In the genomic region with DNA sequence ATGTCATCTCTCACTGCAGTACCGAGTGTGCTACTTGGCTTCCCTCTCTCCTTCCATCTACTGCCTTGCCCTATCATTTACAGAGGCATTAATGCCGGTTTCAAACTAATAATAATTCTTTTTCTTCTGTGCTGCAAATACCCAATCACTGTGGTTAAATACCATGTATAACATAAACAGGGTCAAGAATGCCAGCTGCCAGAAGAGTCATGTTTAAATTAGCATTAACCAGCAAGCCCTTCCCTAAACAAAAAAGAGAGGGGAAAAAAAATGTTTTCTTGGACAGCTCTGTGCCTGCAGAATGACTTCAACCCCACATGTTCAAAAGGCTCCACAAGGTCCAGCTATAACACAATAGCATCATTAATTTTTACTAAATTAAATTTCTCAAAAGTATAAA, we compare ENCODE assay signal across 25 cellular contexts. TPM values are rescaled to one million over a fixed set of nuclear protein-coding genes. Genes with fewer than 3 reads are reported as not detected.
DNase-seq lines count a peak whose midpoint lies in the region; ATAC-seq, FAIRE-seq and TF ChIP-seq lines count a peak whose summit lies in the region.
"Had no signal": no experiment of that assay in that cellular context is flagged by ENCODE, and none has a peak within 500 bp of the region (broad histone marks: within the 10 kb centered on the region; RNA-seq: fewer than 3 reads in every experiment).

No MANE protein-coding gene starts in this region.

- H3K4me3 ChIP-seq in fibroblast of lung (replicated peaks in 1 of 4; ENCODE audit: control extremely low read depth in 1 of 4, insufficient read depth in 1 of 4, low read depth in 3 of 4, low read length in 4 of 4) (peak overlapping the region; percentile 3 to 94 (median 66)), neural progenitor cell (no peak overlapping the region), uterus (no peak overlapping the region)
- H3K4me3 ChIP-seq: BLaER1, heart left ventricle, thyroid gland had no signal

- H4K20me1 ChIP-seq in fibroblast of lung (ENCODE audit: control insufficient read depth, extremely low read depth, insufficient read depth, low read length) (no peaks in the 10 kb centered on the region), neural progenitor cell (ENCODE audit: low read depth) (peaks cover 49% of the 10 kb centered on the region)
- H4K20me1 ChIP-seq: BLaER1 had no signal

- peak overlapping the region; percentile 93 for H3K4me2 ChIP-seq in fibroblast of lung (ENCODE audit: extremely low read depth, insufficient read depth, low read length)
- H3K4me2 ChIP-seq in neural progenitor cell: peak overlapping the region; percentile 29
- H3K4me2 ChIP-seq: BLaER1 had no signal

- intact Hi-C loops in uterus (cut with DNase I; ENCODE audit: low total_unique reads): no loop called here

- FAIRE-seq in D721Med (lab: Jason Lieb, UNC): no peak
- FAIRE-seq: astrocyte, G401.6, TTC549 had no signal

- TF ChIP-seq CTCF in fibroblast of lung (conservative IDR thresholded peaks at IDR 0.05 in 1 of 2, IDR thresholded peaks at IDR 0.05 in 1 of 2; ENCODE audit: low read depth in 1 of 2, low read length in 2 of 2): no peak
- no peak for TF ChIP-seq CTCF in neural progenitor cell (IDR thresholded peaks at IDR 0.05)
- TF ChIP-seq CTCF in D721Med (IDR thresholded peaks at IDR 0.05; ENCODE audit: insufficient read depth, missing control alignments): no peak
- no peak for TF ChIP-seq CTCF in uterus (IDR thresholded peaks at IDR 0.05)

- no peak for TF ChIP-seq POLR2A in uterus (IDR thresholded peaks at IDR 0.05)

- H3K9me3 ChIP-seq in fibroblast of lung (ENCODE audit: control insufficient read depth, insufficient read depth, low read depth, low read length) (no peaks in the 10 kb centered on the region), neural progenitor cell (ENCODE audit: low read depth) (no peaks in the 10 kb centered on the region), uterus (no peaks in the 10 kb centered on the region)
- H3K9me3 ChIP-seq: BLaER1, esophagus muscularis mucosa, heart left ventricle, thyroid gland had no signal

- H3K9ac ChIP-seq in fibroblast of lung (ENCODE audit: insufficient read depth, low read length): no peak overlapping the region
- H3K9ac ChIP-seq in neural progenitor cell: no peak overlapping the region
- H3K9ac ChIP-seq: BLaER1 had no signal

- H3K27ac Mint-ChIP-seq in neural progenitor cell: no peak overlapping the region
- H3K27ac Mint-ChIP-seq: activated naive CD4-positive, alpha-beta T cell treated with anti-CD3 and anti-CD28 coated beads, Interleukin-2, amount 50 U/mL, for 24 hours; effector memory CD8-positive, alpha-beta T cell; stimulated activated memory B cell treated with anti-CD40 and anti-IgM and Interleukin-4, amounts not matched to agents 10 μg/mL and 1 μg/mL and 100 μg/mL, for 72 hours had no signal

- H3K27ac ChIP-seq in fibroblast of lung (ENCODE audit: insufficient read depth, low read length) (no peak overlapping the region), neural progenitor cell (no peak overlapping the region), uterus (no peak overlapping the region)
- H3K27ac ChIP-seq: 22Rv1, BLaER1 had no signal

- peaks cover 22% of the 10 kb centered on the region for H3K4me1 Mint-ChIP-seq in neural progenitor cell

- H3K4me3 Mint-ChIP-seq in neural progenitor cell: no peak overlapping the region
- H3K4me3 Mint-ChIP-seq: activated naive CD4-positive, alpha-beta T cell treated with anti-CD3 and anti-CD28 coated beads, Interleukin-2, amount 50 U/mL, for 24 hours; effector memory CD8-positive, alpha-beta T cell; stimulated activated memory B cell treated with anti-CD40 and anti-IgM and Interleukin-4, amounts not matched to agents 10 μg/mL and 1 μg/mL and 100 μg/mL, for 72 hours had no signal

- DNase-seq in DMS 273 (lab: John Stamatoyannopoulos, UW; ENCODE audit: unreplicated experiment) (peak; percentile 10), DMS 273 treated with DMSO at 0.1 percent for 48 hours (lab: John Stamatoyannopoulos, UW) (no peak), fibroblast of lung (ENCODE audit: low read depth in 2 of 2) (peak in 1 of 2 donors; percentile 84), neural progenitor cell (ENCODE audit: low spot score) (no peak), G401 (ENCODE audit: low spot score) (no peak), D721Med (ENCODE audit: insufficient read length, low spot score) (no peak), uterus (no peak)
- DNase-seq: activated CD4-positive, alpha-beta T cell treated with anti-CD3 and anti-CD28 coated beads for 4 hours; Calu3; effector memory CD8-positive, alpha-beta T cell; heart left ventricle; left ventricle myocardium superior; NCI-H1436 treated with DMSO at 0.1 percent for 48 hours; NCI-H526 treated with DMSO at 0.1 percent for 48 hours; stimulated activated CD4-positive, alpha-beta T cell treated with anti-CD3 and anti-CD28 coated beads, Interleukin-15, amount 100 ng/mL, for 24 hours; thyroid gland had no signal

- H2AFZ ChIP-seq in fibroblast of lung (ENCODE audit: low read length): no peak overlapping the region
- H2AFZ ChIP-seq in neural progenitor cell (replicated peaks): no peak overlapping the region

- H3K4me1 ChIP-seq in fibroblast of lung (ENCODE audit: control insufficient read depth, extremely low read depth, insufficient read depth, low read length) (peaks cover 9% of the 10 kb centered on the region), neural progenitor cell (peaks cover 24% of the 10 kb centered on the region), uterus (no peaks in the 10 kb centered on the region)

- H3K79me2 ChIP-seq in fibroblast of lung (ENCODE audit: control insufficient read depth, insufficient read depth, low read length) (peaks cover 91% of the 10 kb centered on the region), neural progenitor cell (ENCODE audit: low read depth) (peaks cover 86% of the 10 kb centered on the region)

- H3K36me3 Mint-ChIP-seq in neural progenitor cell: peaks cover 13% of the 10 kb centered on the region

- H3K27me3 Mint-ChIP-seq in neural progenitor cell (ENCODE audit: insufficient read depth, low read depth): peaks cover 11% of the 10 kb centered on the region

- in situ Hi-C loops in G401 (cut with HindIII; ENCODE audit: low sequenced_read_pairs): no loop called here

- H3K36me3 ChIP-seq in fibroblast of lung (ENCODE audit: control insufficient read depth, insufficient read depth, low read length) (peaks cover 6% of the 10 kb centered on the region), neural progenitor cell (no peaks in the 10 kb centered on the region), uterus (no peaks in the 10 kb centered on the region)
- H3K36me3 ChIP-seq: BLaER1, esophagus muscularis mucosa, heart left ventricle, thyroid gland had no signal

- peaks cover 20% of the 10 kb centered on the region for H3F3A ChIP-seq in neural progenitor cell (ENCODE audit: low read depth)

- H3K27me3 ChIP-seq in fibroblast of lung (ENCODE audit: control insufficient read depth, insufficient read depth, low read length): no peaks in the 10 kb centered on the region
- H3K27me3 ChIP-seq in neural progenitor cell: peaks cover 6% of the 10 kb centered on the region
- H3K27me3 ChIP-seq in uterus: peaks cover 0 to 7% of the 10 kb centered on the region in 2 donors
- H3K27me3 ChIP-seq: thyroid gland had no signal

- no peak for ATAC-seq in HG03457 (IDR thresholded peaks at IDR 0.05; ENCODE audit: unreplicated experiment)
- ATAC-seq: effector memory CD8-positive, alpha-beta T cell; heart left ventricle; left ventricle myocardium superior; stimulated activated memory B cell treated with anti-CD40 and anti-IgM and Interleukin-4, amounts not matched to agents 10 μg/mL and 1 μg/mL and 100 μg/mL, for 72 hours had no signal

- peaks cover 10% of the 10 kb centered on the region for H3K9me3 Mint-ChIP-seq in neural progenitor cell
- H3K9me3 Mint-ChIP-seq: stimulated activated memory B cell treated with anti-CD40 and anti-IgM and Interleukin-4, amounts not matched to agents 10 μg/mL and 1 μg/mL and 100 μg/mL, for 72 hours had no signal

RNA-seq across cellular contexts. Expression of a gene that starts 4.1 kb away (rescaled TPM):
- total RNA-seq in fibroblast of lung (146 and 222 TPM in 2 replicates), neural progenitor cell (ENCODE audit: low replicate concordance) (30.3 and 36.0 TPM in 2 replicates), uterus (10 to 100 TPM; 12.3 to 68.0 (median 51.0) TPM)
- polyA plus RNA-seq in fibroblast of lung: 240 and 378 TPM in 2 replicates
- 135 and 195 TPM in 2 replicates for polyA plus RNA-seq in fibroblast of lung (2012)
- polyA minus RNA-seq in fibroblast of lung (ENCODE audit: low replicate concordance): 375 and 593 TPM in 2 replicates
- total RNA-seq in G401 (2014; rRNA removed; shearing (Covaris generic)): not detected in 2 replicates

Comparison
In these comparisons a context has a peak if more than half of its experiments do, and no peak if none do; other contexts are left out.
1. H3K4me3 ChIP-seq: peak in fibroblast of lung (4 of 4); none in neural progenitor cell (single experiment) and uterus (0 of 2).
2. RNA of a gene that starts 4.1 kb away (total RNA-seq): 146 to 222 TPM in fibroblast of lung, 12.3 to 68.0 TPM in uterus and 30.3 to 36.0 TPM in neural progenitor cell; not detected in G401; every median in the first group is over 10 times any median in the second.